Comparison of ENCODE assay signal across 24 cellular contexts in genomic region chr13:75079226-75079625, GRCh38.
A peak's percentile ranks its signal among the peaks of the same experiment; 100 is the strongest.
DNase-seq lines count a peak whose midpoint lies in the region; TF ChIP-seq lines count a peak whose summit lies in the region.
"Had no signal": no experiment of that assay in that cellular context is flagged by ENCODE, and none has a peak within 500 bp of the region (broad histone marks: within the 10 kb centered on the region; RNA-seq: fewer than 3 reads in every experiment).

No MANE protein-coding gene starts in this region.

- H3K27ac ChIP-seq in GM23248 (no peak overlapping the region), spleen (no peak overlapping the region)
- H3K27ac ChIP-seq: gastrocnemius medialis, RWPE1, upper lobe of left lung had no signal

- intact Hi-C loops in spleen (cut with DNase I; ENCODE audit: low total_unique reads) = no loop called here

- 24 to 31% methylated on average over 2 of the region's 2 CpGs for WGBS in GM23248 (ENCODE audit: low coverage in 1 of 2, low lambda C conversion rate in 2 of 2, missing lambda C conversion rate in 2 of 2), 2 experiments
- 52 to 72% (median 66%) methylated on average over 2 of the region's 2 CpGs for WGBS in spleen, 5 donors

- TF ChIP-seq CTCF in astrocyte of the cerebellum (IDR thresholded peaks at IDR 0.05; ENCODE audit: low read depth, low read length, missing control alignments) (no peak), spleen (IDR thresholded peaks at IDR 0.05 in 8 of 11, conservative IDR thresholded peaks at IDR 0.05 in 3 of 11) (no peak)

- peak; percentile 5 for DNase-seq in GM23248
- DNase-seq in astrocyte of the cerebellum (ENCODE audit: low read depth) = peak; percentile 33
- DNase-seq in fibroblast of peridontal ligament (ENCODE audit: extremely low read depth) = peak; percentile 83
- peak; percentile 36 for DNase-seq in non-pigmented ciliary epithelial cell (ENCODE audit: low read depth)
- no peak for DNase-seq in activated gamma-delta T cell (lab: John Stamatoyannopoulos, UW)
- DNase-seq in NCI-H2081 treated with DMSO at 0.1 percent for 48 hours (lab: John Stamatoyannopoulos, UW) = no peak
- DNase-seq in spleen = no peak
- no peak for DNase-seq in T-helper 1 cell
- DNase-seq: activated CD4-positive, CD25-positive, alpha-beta regulatory T cell treated with anti-CD3 and anti-CD28 coated beads, Interleukin-2, amount 50 U/mL, for 72 hours; activated CD8-positive, alpha-beta T cell treated with anti-CD3 and anti-CD28 coated beads, Interleukin-2, amount 10 ng/mL, durations not matched to agents 7 days and 5 days; activated naive CD4-positive, alpha-beta T cell treated with anti-CD3 and anti-CD28 coated beads for 36 hours; activated T-cell treated with anti-CD3 and anti-CD28 coated beads, Interleukin-2, amount 50 U/mL, for 1 hour; AML-193; aorta; CD8-positive, alpha-beta memory T cell; DMS79; endodermal cell; gastrocnemius medialis; left cardiac atrium; NCI-H524 treated with DMSO at 0.1 percent for 48 hours; stimulated activated CD4-positive, alpha-beta T cell treated with anti-CD3 and anti-CD28 coated beads, Interleukin-4, amount 100 ng/mL, for 24 hours; upper lobe of left lung had no signal

- no peak overlapping the region for H3K9ac ChIP-seq in GM23248

- H3K36me3 ChIP-seq in GM23248 (ENCODE audit: low read depth) = no peaks in the 10 kb centered on the region
- H3K36me3 ChIP-seq in spleen = no peaks in the 10 kb centered on the region
- H3K36me3 ChIP-seq: gastrocnemius medialis, HAP-1, upper lobe of left lung had no signal

- H3K4me1 ChIP-seq in GM23248 (ENCODE audit: insufficient read depth) = no peaks in the 10 kb centered on the region
- H3K4me1 ChIP-seq in spleen = no peaks in the 10 kb centered on the region
- H3K4me1 ChIP-seq: gastrocnemius medialis, HAP-1, upper lobe of left lung had no signal

- H3K79me2 ChIP-seq in GM23248 (ENCODE audit: insufficient read depth) = no peaks in the 10 kb centered on the region

- no peaks in the 10 kb centered on the region for H3F3A ChIP-seq in GM23248 (ENCODE audit: insufficient read depth)

- in situ Hi-C loops in GM23248 (cut with MboI) = no loop called here
- in situ Hi-C loops in astrocyte of the cerebellum (cut with HindIII; ENCODE audit: low sequenced_read_pairs) = no loop called here

- H3K9me3 ChIP-seq in GM23248 (ENCODE audit: low read depth) (no peaks in the 10 kb centered on the region), spleen (peaks cover 0 to 3% (median 0%) of the 10 kb centered on the region in 8 donors)
- H3K9me3 ChIP-seq: gastrocnemius medialis, HAP-1, upper lobe of left lung had no signal

- TF ChIP-seq POLR2A in spleen (IDR thresholded peaks at IDR 0.05) = no peak

- no peak overlapping the region for H3K4me2 ChIP-seq in GM23248 (ENCODE audit: unreplicated experiment)

- H3K4me3 ChIP-seq in GM23248 (no peak overlapping the region), astrocyte of the cerebellum (ENCODE audit: low read depth, low read length) (no peak overlapping the region), spleen (no peak overlapping the region)
- H3K4me3 ChIP-seq: gastrocnemius medialis, HAP-1, upper lobe of left lung had no signal

- H4K20me1 ChIP-seq in GM23248 (ENCODE audit: insufficient read depth) = no peaks in the 10 kb centered on the region

- no peak overlapping the region for H2AFZ ChIP-seq in GM23248

- H3K27me3 ChIP-seq in GM23248 (replicated peaks; ENCODE audit: insufficient read depth) (0 out of 2 replicates have a peak, but pooled peaks cover 3% of the 10 kb centered on the region), spleen (replicated peaks in 1 of 7) (no peaks in the 10 kb centered on the region)
- H3K27me3 ChIP-seq: gastrocnemius medialis, upper lobe of left lung had no signal

- H3K9me2 ChIP-seq in GM23248 (ENCODE audit: insufficient read depth) = no peaks in the 10 kb centered on the region

Comparison
In these comparisons a context has a peak if more than half of its experiments do, and no peak if none do; other contexts are left out.
1. DNase-seq: peak in GM23248 (single experiment), astrocyte of the cerebellum (single experiment), fibroblast of peridontal ligament (single experiment) and non-pigmented ciliary epithelial cell (single experiment); none in activated gamma-delta T cell (single experiment), NCI-H2081 treated with DMSO at 0.1 percent for 48 hours (single experiment), spleen (single experiment) and T-helper 1 cell (0 of 5).